ENCODE assay signal across 8 cellular contexts in genomic region chr2:159903404-159904126, GRCh38. TPM values are rescaled to one million over a fixed set of nuclear protein-coding genes. Genes with fewer than 3 reads are reported as not detected.
DNase-seq lines count a peak whose midpoint lies in the region; ATAC-seq and TF ChIP-seq lines count a peak whose summit lies in the region.

No MANE protein-coding gene starts in this region.

- no peak overlapping the region for H3K18ac ChIP-seq in IMR-90 (ENCODE audit: low read depth, low read length)

- H3K36me3 Mint-ChIP-seq in CD14-positive monocyte: peaks cover 11 to 17% of the 10 kb centered on the region in 2 donors
- peaks cover 9% of the 10 kb centered on the region for H3K36me3 Mint-ChIP-seq in activated CD8-positive, alpha-beta memory T cell treated with anti-CD3 and anti-CD28 coated beads, Interleukin-2, amount 10 ng/mL, durations not matched to agents 7 days and 5 days

- no peak overlapping the region for H2BK20ac ChIP-seq in IMR-90 (ENCODE audit: low read depth, low read length)

- no peaks in the 10 kb centered on the region for H4K20me1 ChIP-seq in IMR-90 (ENCODE audit: insufficient read depth, low read length)

- no peak overlapping the region for H3K9ac ChIP-seq in IMR-90 (ENCODE audit: low read depth, low read length)

- H2BK5ac ChIP-seq in IMR-90 (ENCODE audit: low read depth, low read length, poor library complexity, severe bottlenecking): no peak overlapping the region

- H3K27me3 Mint-ChIP-seq in CD14-positive monocyte (ENCODE audit: low read depth in 3 of 3): peaks cover 0 to 2% (median 0%) of the 10 kb centered on the region in 3 donors
- peaks cover 4% of the 10 kb centered on the region for H3K27me3 Mint-ChIP-seq in activated CD8-positive, alpha-beta memory T cell treated with anti-CD3 and anti-CD28 coated beads, Interleukin-2, amount 10 ng/mL, durations not matched to agents 7 days and 5 days

- no peak overlapping the region for H3K4ac ChIP-seq in IMR-90 (ENCODE audit: low read depth, low read length)

- H2AK9ac ChIP-seq in IMR-90 (replicated peaks; ENCODE audit: low read depth, low read length, poor library complexity): no peak overlapping the region

- no peak overlapping the region for H4K91ac ChIP-seq in IMR-90 (ENCODE audit: insufficient read depth, low read depth, low read length)

- intact Hi-C loops in CD14-positive monocyte (cut with micrococcal nuclease) (no loop called here), IMR-90 (cut with micrococcal nuclease) (no loop called here), prostate gland (cut with DNase I) (no loop called here)

- H2BK120ac ChIP-seq in IMR-90 (ENCODE audit: low read depth, low read length): no peak overlapping the region

- dilution Hi-C loops in IMR-90 (cut with HindIII; ENCODE audit: low sequenced_read_pairs, unreplicated experiment): no loop called here

- peak overlapping the region; percentile 97 to 98 for H3K4me3 Mint-ChIP-seq in CD14-positive monocyte
- peak overlapping the region; percentile 98 for H3K4me3 Mint-ChIP-seq in activated CD8-positive, alpha-beta memory T cell treated with anti-CD3 and anti-CD28 coated beads, Interleukin-2, amount 10 ng/mL, durations not matched to agents 7 days and 5 days

- no peak overlapping the region for H3K23ac ChIP-seq in IMR-90 (ENCODE audit: low read depth, low read length)

- H3K4me3 ChIP-seq in IMR-90 (ENCODE audit: insufficient read depth, low read depth, low read length) (no peak overlapping the region), fibroblast of pulmonary artery (replicated peaks; ENCODE audit: low read depth, low read length) (peak overlapping the region; percentile 30), prostate gland (peak overlapping the region; percentile 19 to 27)

- H3K4me1 ChIP-seq in IMR-90 (ENCODE audit: control insufficient read depth, insufficient read depth, low read length): no peaks in the 10 kb centered on the region
- peaks cover 5% of the 10 kb centered on the region for H3K4me1 ChIP-seq in prostate gland (replicated peaks)

- peaks cover 40% of the 10 kb centered on the region for H3K4me1 Mint-ChIP-seq in CD14-positive monocyte
- H3K4me1 Mint-ChIP-seq in activated CD8-positive, alpha-beta memory T cell treated with anti-CD3 and anti-CD28 coated beads, Interleukin-2, amount 10 ng/mL, durations not matched to agents 7 days and 5 days: peaks cover 40% of the 10 kb centered on the region

- POLR2A ChIA-PET in IMR-90 (lab: Charles Lee; ENCODE audit: unreplicated experiment): no interaction called here

- no peak for TF ChIP-seq RAD21 in IMR-90 (IDR thresholded peaks at IDR 0.05; ENCODE audit: low read length)

- no TSS peak for BruUV-seq in IMR-90 (replicated peaks; lab: Mats Ljungman, UMichigan)

- WGBS in IMR-90 (ENCODE audit: extremely low coverage in 2 of 2, insufficient read length in 1 of 2), 2 experiments: 67% methylated on average over 6 of the region's 17 CpGs; no CpG with 5 or more reads in 1 of the 2 experiments
- WGBS in prostate gland: 54% methylated on average over 17 of the region's 17 CpGs

- CTCF ChIA-PET in IMR-90 (lab: Yijun Ruan, JAX): interaction anchor here (0.5 kb wide), 1 partner anchor 751 kb away, joined by 6 read pairs; no protein-coding TSS in a partner anchor
- CTCF ChIA-PET in activated CD8-positive, alpha-beta memory T cell treated with anti-CD3 and anti-CD28 coated beads, Interleukin-2, amount 10 ng/mL, durations not matched to agents 7 days and 5 days (lab: Charles Lee): interaction anchor here (1.2 to 2.0 kb wide), 3 partner anchors 9 to 59 kb away, joined by 3 to 5 read pairs (median 4); no protein-coding TSS in a partner anchor

- H2AK5ac ChIP-seq in IMR-90 (ENCODE audit: low read depth, low read length): no peak overlapping the region

- in situ Hi-C loops in IMR-90 (cut with MboI; ENCODE audit: low sequenced_read_pairs): no loop called here

- H3K9me1 ChIP-seq in IMR-90 (ENCODE audit: insufficient read depth, low read length): no peaks in the 10 kb centered on the region

- H4K5ac ChIP-seq in IMR-90 (ENCODE audit: low read depth, low read length): no peak overlapping the region

- H3K56ac ChIP-seq in IMR-90 (ENCODE audit: extremely low read depth, insufficient read depth, low read length): no peak overlapping the region

- peak overlapping the region; percentile 92 to 98 (median 97) for H3K27ac Mint-ChIP-seq in CD14-positive monocyte
- H3K27ac Mint-ChIP-seq in activated CD8-positive, alpha-beta memory T cell treated with anti-CD3 and anti-CD28 coated beads, Interleukin-2, amount 10 ng/mL, durations not matched to agents 7 days and 5 days: peak overlapping the region; percentile 97

- H3K14ac ChIP-seq in IMR-90 (replicated peaks; ENCODE audit: low read depth, low read length): no peak overlapping the region

- H3K4me2 ChIP-seq in IMR-90 (ENCODE audit: low read depth, low read length): no peak overlapping the region; the same call in 1 of the 2 replicates

- peak; percentile 48 for DNase-seq in CD14-positive monocyte (ENCODE audit: low spot score)
- no peak for DNase-seq in IMR-90
- DNase-seq in activated CD8-positive, alpha-beta memory T cell treated with anti-CD3 and anti-CD28 coated beads, Interleukin-2, amount 10 ng/mL, durations not matched to agents 7 days and 5 days: peak; percentile 79
- peak; percentile 14 for DNase-seq in fibroblast of pulmonary artery (ENCODE audit: low read depth)
- no peak for DNase-seq in prostate gland (ENCODE audit: low spot score)
- DNase-seq in islet precursor cell: no peak
- DNase-seq in NCI-H1694 treated with DMSO at 0.1 percent for 48 hours (lab: John Stamatoyannopoulos, UW): no peak

- H3K9me3 ChIP-seq in IMR-90 (ENCODE audit: control insufficient read depth, insufficient read depth, low read length): peaks cover 4% of the 10 kb centered on the region; the same call in 1 of the 2 replicates
- no peaks in the 10 kb centered on the region for H3K9me3 ChIP-seq in prostate gland

- H3K27me3 ChIP-seq in IMR-90 (ENCODE audit: control insufficient read depth, insufficient read depth, low read length) (peaks cover 49% of the 10 kb centered on the region), prostate gland (replicated peaks; ENCODE audit: insufficient read depth) (no peaks in the 10 kb centered on the region)

- no peaks in the 10 kb centered on the region for H3K36me3 ChIP-seq in IMR-90 (ENCODE audit: control insufficient read depth, insufficient read depth, low read length)
- no peaks in the 10 kb centered on the region for H3K36me3 ChIP-seq in prostate gland

- H2BK15ac ChIP-seq in IMR-90 (ENCODE audit: low read depth, low read length): no peak overlapping the region

- peaks cover 0 to 3% (median 0%) of the 10 kb centered on the region in 7 donors for H3K9me3 Mint-ChIP-seq in CD14-positive monocyte
- no peaks in the 10 kb centered on the region for H3K9me3 Mint-ChIP-seq in activated CD8-positive, alpha-beta memory T cell treated with anti-CD3 and anti-CD28 coated beads, Interleukin-2, amount 10 ng/mL, durations not matched to agents 7 days and 5 days (ENCODE audit: low read depth)

- no peak for TF ChIP-seq CTCF in CD14-positive monocyte (IDR thresholded peaks at IDR 0.05)
- TF ChIP-seq CTCF in IMR-90 (conservative IDR thresholded peaks at IDR 0.05; ENCODE audit: low read depth, low read length): no peak
- TF ChIP-seq CTCF in fibroblast of pulmonary artery (IDR thresholded peaks at IDR 0.05; ENCODE audit: low read length, missing control alignments): no peak
- no peak for TF ChIP-seq CTCF in prostate gland (IDR thresholded peaks at IDR 0.05)

- no peak overlapping the region for H3K27ac ChIP-seq in IMR-90 (ENCODE audit: insufficient read depth, low read length)
- H3K27ac ChIP-seq in prostate gland: no peak overlapping the region

- H3K79me1 ChIP-seq in IMR-90 (ENCODE audit: low read depth in 1 of 2, low read length in 2 of 2): no peaks in the 10 kb centered on the region

- peak overlapping the region; percentile 17 for H2AFZ ChIP-seq in IMR-90 (replicated peaks; ENCODE audit: low read length, poor library complexity)

- TF ChIP-seq POLR2A in IMR-90 (IDR thresholded peaks at IDR 0.05; ENCODE audit: low read depth, low read length) (no peak), prostate gland (IDR thresholded peaks at IDR 0.05) (no peak)

- ATAC-seq in GM19438 (IDR thresholded peaks at IDR 0.05; ENCODE audit: low read depth, unreplicated experiment) (peak; percentile 20), IMR-90 (ENCODE audit: low read depth) (no peak)
- peak; percentile 60 for ATAC-seq in activated CD8-positive, alpha-beta memory T cell treated with anti-CD3 and anti-CD28 coated beads, Interleukin-2, amount 10 ng/mL, durations not matched to agents 7 days and 5 days

- no peak overlapping the region for H4K8ac ChIP-seq in IMR-90 (ENCODE audit: low read depth in 2 of 2, low read length in 2 of 2)

TF ChIP-seq in IMR-90, 13 proteins besides CTCF, POLR2A, EP300 and RAD21:
- TF ChIP-seq MXI1 (IDR thresholded peaks at IDR 0.05; ENCODE audit: borderline replicate concordance, low read depth, low read length) (no peak), SMC3 (IDR thresholded peaks at IDR 0.05; ENCODE audit: low read depth, low read length) (no peak), BHLHE40 (IDR thresholded peaks at IDR 0.05; ENCODE audit: low read depth, low read length) (no peak), FOS (IDR thresholded peaks at IDR 0.05; ENCODE audit: low read depth, low read length) (no peak), CEBPB (IDR thresholded peaks at IDR 0.05; ENCODE audit: low read depth, low read length) (no peak), RFX5 (IDR thresholded peaks at IDR 0.05; ENCODE audit: low read depth, low read length) (no peak), NFE2L2 (IDR thresholded peaks at IDR 0.05; ENCODE audit: low read depth, low read length) (no peak), MAFK (IDR thresholded peaks at IDR 0.05; ENCODE audit: low read depth, low read length) (no peak)
- TF ChIP-seq, protein P1, sequence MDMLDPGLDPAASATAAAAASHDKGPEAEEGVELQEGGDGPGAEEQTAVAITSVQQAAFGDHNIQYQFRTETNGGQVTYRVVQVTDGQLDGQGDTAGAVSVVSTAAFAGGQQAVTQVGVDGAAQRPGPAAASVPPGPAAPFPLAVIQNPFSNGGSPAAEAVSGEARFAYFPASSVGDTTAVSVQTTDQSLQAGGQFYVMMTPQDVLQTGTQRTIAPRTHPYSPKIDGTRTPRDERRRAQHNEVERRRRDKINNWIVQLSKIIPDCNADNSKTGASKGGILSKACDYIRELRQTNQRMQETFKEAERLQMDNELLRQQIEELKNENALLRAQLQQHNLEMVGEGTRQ (IDR thresholded peaks at IDR 0.05; ENCODE audit: low read depth, low read length): no peak

RNA-seq across cellular contexts. Expression of gene LY75, which starts 1.0 kb away (rescaled TPM):
- polyA plus RNA-seq in CD14-positive monocyte: 10 to 100 TPM in 1 of 2 donors, 1 to 10 TPM in 1; 8.2 to 15.4 TPM
- total RNA-seq in IMR-90 (2012; rRNA removed): not detected in 2 replicates
- polyA plus RNA-seq in IMR-90 (2012; rRNA removed): not detected in 2 replicates
- not detected in 2 replicates for polyA plus RNA-seq in IMR-90 (2012; cell fraction: cytosol; rRNA removed)
- polyA plus RNA-seq in IMR-90 (2012; cell fraction: nucleus; rRNA removed; ENCODE audit: low replicate concordance): not detected in 2 replicates
- total RNA-seq in activated CD8-positive, alpha-beta memory T cell treated with anti-CD3 and anti-CD28 coated beads, Interleukin-2, amount 10 ng/mL, durations not matched to agents 7 days and 5 days: 10 to 100 TPM; 20.9 to 23.4 TPM
- total RNA-seq in prostate gland: 1 to 10 TPM; 1.8 to 1.9 TPM

Comparison
In these comparisons a context has a peak if more than half of its experiments do, and no peak if none do; other contexts are left out.
1. DNase-seq: peak in CD14-positive monocyte (single experiment), activated CD8-positive, alpha-beta memory T cell treated with anti-CD3 and anti-CD28 coated beads, Interleukin-2, amount 10 ng/mL, durations not matched to agents 7 days and 5 days (single experiment) and fibroblast of pulmonary artery (single experiment); none in IMR-90 (single experiment), prostate gland (single experiment), islet precursor cell (single experiment) and NCI-H1694 treated with DMSO at 0.1 percent for 48 hours (single experiment).
2. RNA of gene LY75, which starts 1.0 kb away (total RNA-seq): 20.9 to 23.4 TPM in activated CD8-positive, alpha-beta memory T cell treated with anti-CD3 and anti-CD28 coated beads, Interleukin-2, amount 10 ng/mL, durations not matched to agents 7 days and 5 days; 1.8 to 1.9 TPM in prostate gland and not detected in IMR-90; every median in the first group is over 4 times any median in the second.